Comparison of ENCODE assay signal across 1 cellular context in genomic region chr1:198157241-198157846, GRCh38.
TF ChIP-seq lines count a peak whose summit lies in the region.

No MANE protein-coding gene starts in this region.

TF ChIP-seq in HepG2, 621 proteins besides CTCF, POLR2A, EP300 and RAD21 (continued from another document and continues in another):
- TF ChIP-seq ZBTB40 (IDR thresholded peaks at IDR 0.05): no peak
- peak; percentile 25; the same call in 1 of the 2 replicates for TF ChIP-seq ZBTB40 (CRISPR knock-in tag; IDR thresholded peaks at IDR 0.05)
- no peak for TF ChIP-seq E2F5 (CRISPR knock-in tag; conservative IDR thresholded peaks at IDR 0.05)
- TF ChIP-seq KLF11 (CRISPR knock-in tag; IDR thresholded peaks at IDR 0.05): no peak
- TF ChIP-seq NONO (IDR thresholded peaks at IDR 0.05): no peak
- TF ChIP-seq NONO (CRISPR knock-in tag; conservative IDR thresholded peaks at IDR 0.05): no peak
- no peak for TF ChIP-seq CCDC6 (CRISPR knock-in tag; IDR thresholded peaks at IDR 0.05)
- peak; percentile 28; the same call in 1 of the 2 replicates for TF ChIP-seq GABPA (IDR thresholded peaks at IDR 0.05; ENCODE audit: low read depth, low read length)
- peak; percentile 73 for TF ChIP-seq GABPA (CRISPR knock-in tag; IDR thresholded peaks at IDR 0.05; ENCODE audit: low read depth)
- TF ChIP-seq KLF12 (CRISPR knock-in tag; IDR thresholded peaks at IDR 0.05; ENCODE audit: borderline replicate concordance): no peak
- TF ChIP-seq ZNF780A (CRISPR knock-in tag; IDR thresholded peaks at IDR 0.05): no peak
- peak; percentile 49 for TF ChIP-seq ARID4A (CRISPR knock-in tag; IDR thresholded peaks at IDR 0.05; ENCODE audit: borderline replicate concordance)
- no peak for TF ChIP-seq ZSCAN25 (CRISPR knock-in tag; IDR thresholded peaks at IDR 0.05)
- no peak for TF ChIP-seq ZNF180 (CRISPR knock-in tag; IDR thresholded peaks at IDR 0.05; ENCODE audit: borderline replicate concordance, low read depth)
- TF ChIP-seq ATF6 (CRISPR knock-in tag; conservative IDR thresholded peaks at IDR 0.05): no peak
- peak; percentile 58 for TF ChIP-seq PHF21A (CRISPR knock-in tag; IDR thresholded peaks at IDR 0.05)
- TF ChIP-seq ZNF550 (CRISPR knock-in tag; IDR thresholded peaks at IDR 0.05; ENCODE audit: borderline replicate concordance): no peak
- TF ChIP-seq ZFYVE20 (CRISPR knock-in tag; IDR thresholded peaks at IDR 0.05; ENCODE audit: borderline replicate concordance, low read depth): no peak
- TF ChIP-seq ZNF605 (CRISPR knock-in tag; IDR thresholded peaks at IDR 0.05): 0 out of 2 replicates have a peak, but pooled peaks have one; percentile 3
- TF ChIP-seq SRSF4 (IDR thresholded peaks at IDR 0.05; ENCODE audit: low read depth, low read length, poor library complexity, severe bottlenecking): no peak
- TF ChIP-seq ZEB1 (IDR thresholded peaks at IDR 0.05; ENCODE audit: insufficient replicate concordance, low read depth): no peak
- no peak for TF ChIP-seq KAT7 (CRISPR knock-in tag; IDR thresholded peaks at IDR 0.05; ENCODE audit: borderline replicate concordance)
- no peak for TF ChIP-seq MLLT10 (CRISPR knock-in tag; IDR thresholded peaks at IDR 0.05)
- TF ChIP-seq ZNF484 (CRISPR knock-in tag; IDR thresholded peaks at IDR 0.05; ENCODE audit: borderline replicate concordance, low read depth): no peak
- TF ChIP-seq CENPT (CRISPR knock-in tag; IDR thresholded peaks at IDR 0.05; ENCODE audit: low read depth): no peak
- no peak for TF ChIP-seq TRAFD1 (CRISPR knock-in tag; IDR thresholded peaks at IDR 0.05; ENCODE audit: borderline replicate concordance)
- no peak for TF ChIP-seq ATF1 (CRISPR knock-in tag; IDR thresholded peaks at IDR 0.05)
- TF ChIP-seq AKAP8 (CRISPR knock-in tag; IDR thresholded peaks at IDR 0.05): no peak
- no peak for TF ChIP-seq GMEB2 (CRISPR knock-in tag; IDR thresholded peaks at IDR 0.05; ENCODE audit: low read depth)
- no peak for TF ChIP-seq ELF3 (CRISPR knock-in tag; IDR thresholded peaks at IDR 0.05)
- TF ChIP-seq ZHX2 (IDR thresholded peaks at IDR 0.05; ENCODE audit: low read depth): no peak
- no peak for TF ChIP-seq ZHX2 (CRISPR knock-in tag; IDR thresholded peaks at IDR 0.05; ENCODE audit: borderline replicate concordance)
